Comparison of ENCODE assay signal across 9 cellular contexts in the genomic region with DNA sequence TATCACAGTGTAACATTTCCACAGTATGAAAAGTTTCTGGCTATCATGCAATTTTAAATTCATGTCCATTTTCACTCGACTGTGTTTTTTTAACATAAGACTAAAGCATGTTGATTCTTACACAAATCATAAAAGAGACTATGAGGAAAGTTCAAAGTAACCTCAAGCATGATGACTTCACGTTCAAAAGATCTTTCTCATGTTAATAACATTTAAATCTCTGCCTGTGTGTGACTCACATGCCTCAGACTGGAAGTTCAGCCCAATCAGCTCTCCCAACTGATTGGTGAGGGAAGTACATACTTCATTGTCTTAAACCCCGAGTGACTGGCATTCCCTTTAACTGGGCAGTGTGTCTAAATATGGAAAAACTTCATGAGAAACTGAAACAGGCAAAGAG. TPM values are rescaled to one million over a fixed set of nuclear protein-coding genes. Genes with fewer than 3 reads are reported as not detected.
A peak's percentile ranks its signal among the peaks of the same experiment; 100 is the strongest.
DNase-seq lines count a peak whose midpoint lies in the region; ATAC-seq and TF ChIP-seq lines count a peak whose summit lies in the region.
"Had no signal": no experiment of that assay in that cellular context is flagged by ENCODE, and none has a peak within 500 bp of the region (broad histone marks: within the 10 kb centered on the region; RNA-seq: fewer than 3 reads in every experiment).

No MANE protein-coding gene starts in this region.

- peak overlapping the region; percentile 83 for H3K27ac ChIP-seq in ACC112 (ENCODE audit: low read depth, low read length)
- no peak overlapping the region for H3K27ac ChIP-seq in lower lobe of right lung
- no peak overlapping the region for H3K27ac ChIP-seq in effector memory CD4-positive, alpha-beta T cell (ENCODE audit: insufficient read depth, low read length, poor library complexity, severe bottlenecking)

- H3K4me3 ChIP-seq in ACC112 (ENCODE audit: low read depth, low read length) = peak overlapping the region; percentile 49; the same call in 1 of the 2 replicates
- no peak overlapping the region for H3K4me3 ChIP-seq in astrocyte of the spinal cord (ENCODE audit: low read depth, low read length)
- no peak overlapping the region for H3K4me3 ChIP-seq in lower lobe of right lung
- H3K4me3 ChIP-seq in effector memory CD4-positive, alpha-beta T cell (ENCODE audit: insufficient read depth, low read depth, low read length, poor library complexity, severe bottlenecking) = no peak overlapping the region

- H3K4me3 Mint-ChIP-seq in HFFc6 (peak overlapping the region; percentile 73), immature natural killer cell (no peak overlapping the region)

- peaks cover 33% of the 10 kb centered on the region for H3K79me2 ChIP-seq in ACC112 (ENCODE audit: control insufficient read depth, insufficient read depth, low read length, unreplicated experiment)

- intact Hi-C loops in lower lobe of right lung (cut with DNase I) = no loop called here

- H3K27me3 Mint-ChIP-seq in HFFc6 (ENCODE audit: insufficient read depth) (peaks cover 2% of the 10 kb centered on the region), immature natural killer cell (ENCODE audit: low read depth in 3 of 3) (peaks cover 0 to 2% (median 1%) of the 10 kb centered on the region in 3 donors)

- no peaks in the 10 kb centered on the region for H3K27me3 ChIP-seq in ACC112 (ENCODE audit: insufficient read depth, low read length)
- H3K27me3 ChIP-seq in lower lobe of right lung (ENCODE audit: low read depth) = no peaks in the 10 kb centered on the region
- H3K27me3 ChIP-seq in effector memory CD4-positive, alpha-beta T cell (replicated peaks; ENCODE audit: control insufficient read depth, insufficient read depth, low read length, poor library complexity, severe bottlenecking) = no peaks in the 10 kb centered on the region

- H3K9me3 Mint-ChIP-seq in HFFc6 (no peaks in the 10 kb centered on the region), immature natural killer cell (no peaks in the 10 kb centered on the region)

- H3K9me3 ChIP-seq in lower lobe of right lung = no peaks in the 10 kb centered on the region
- H3K9me3 ChIP-seq in effector memory CD4-positive, alpha-beta T cell (ENCODE audit: control insufficient read depth, low read length) = no peaks in the 10 kb centered on the region

- ATAC-seq in lower lobe of right lung (peak; percentile 70 to 80), HG03460 (IDR thresholded peaks at IDR 0.05; ENCODE audit: unreplicated experiment) (no peak)

- in situ Hi-C loops in astrocyte of the spinal cord (cut with HindIII; ENCODE audit: low sequenced_read_pairs) = no loop called here

- peak; percentile 95 for DNase-seq in HFFc6
- DNase-seq in astrocyte of the spinal cord (ENCODE audit: low read depth, low spot score) = peak; percentile 95
- DNase-seq in lower lobe of right lung = no peak
- DNase-seq in NCI-H510A treated with DMSO at 0.1 percent for 48 hours (lab: John Stamatoyannopoulos, UW) = no peak
- no peak for DNase-seq in effector memory CD4-positive, alpha-beta T cell
- DNase-seq in immature natural killer cell = no peak
- DNase-seq: NCI-H526 treated with DMSO at 0.1 percent for 48 hours had no signal

- H3K36me3 ChIP-seq in ACC112 (ENCODE audit: insufficient read depth, low read length) = no peaks in the 10 kb centered on the region
- no peaks in the 10 kb centered on the region for H3K36me3 ChIP-seq in lower lobe of right lung
- H3K36me3 ChIP-seq in effector memory CD4-positive, alpha-beta T cell (ENCODE audit: control insufficient read depth, insufficient read depth, low read length) = no peaks in the 10 kb centered on the region

- H2AFZ ChIP-seq in ACC112 (ENCODE audit: low read length, unreplicated experiment) = no peak overlapping the region

- H3K4me1 ChIP-seq in ACC112 (ENCODE audit: control insufficient read depth, insufficient read depth, low read length, unreplicated experiment) = peaks cover 54% of the 10 kb centered on the region
- H3K4me1 ChIP-seq in lower lobe of right lung = peaks cover 61% of the 10 kb centered on the region
- H3K4me1 ChIP-seq in effector memory CD4-positive, alpha-beta T cell (ENCODE audit: control insufficient read depth, insufficient read depth, low read length, poor library complexity, severe bottlenecking) = no peaks in the 10 kb centered on the region

- TF ChIP-seq CTCF in HFFc6 (IDR thresholded peaks at IDR 0.05) = no peak
- no peak for TF ChIP-seq CTCF in astrocyte of the spinal cord (IDR thresholded peaks at IDR 0.05; ENCODE audit: low read depth, low read length)
- no peak for TF ChIP-seq CTCF in lower lobe of right lung (IDR thresholded peaks at IDR 0.05)

- peaks cover 90% of the 10 kb centered on the region for H3K4me1 Mint-ChIP-seq in HFFc6 (ENCODE audit: low read depth)
- peaks cover 3 to 14% of the 10 kb centered on the region in 2 donors for H3K4me1 Mint-ChIP-seq in immature natural killer cell

- H3K27ac Mint-ChIP-seq in HFFc6 = peak overlapping the region; percentile 89
- H3K27ac Mint-ChIP-seq in immature natural killer cell = peak overlapping the region in 1 of 6 donors; percentile 21

- peaks cover 4% of the 10 kb centered on the region; the same call in 1 of the 2 replicates for H3K36me3 Mint-ChIP-seq in HFFc6 (ENCODE audit: low read depth)
- no peaks in the 10 kb centered on the region for H3K36me3 Mint-ChIP-seq in immature natural killer cell

RNA-seq across cellular contexts. Expression of a gene that starts 37.4 kb away (rescaled TPM):
- total RNA-seq in HFFc6 (2021; fragmentation: NEBNext Ultra II Directional; extraction: Animal tissue kit (Norgen Biotek cat#: 25700)) = 10 to 100 TPM; 28.2 to 41.5 (median 30.5) TPM
- total RNA-seq in lower lobe of right lung = 75.9 TPM
- 10 to 100 TPM in 1 of 3 donors, 1 to 10 TPM in 2; 6.9 to 14.7 (median 8.0) TPM for polyA plus RNA-seq in immature natural killer cell

Comparison
In these comparisons a context has a peak if more than half of its experiments do, and no peak if none do; other contexts are left out.
1. DNase-seq: peak in HFFc6 (single experiment) and astrocyte of the spinal cord (single experiment); none in lower lobe of right lung (single experiment), NCI-H510A treated with DMSO at 0.1 percent for 48 hours (single experiment), effector memory CD4-positive, alpha-beta T cell (0 of 3) and immature natural killer cell (0 of 3).